In genomic region chr4:86032476-86033022, GRCh38 we compare ENCODE assay signal across 8 cellular contexts.
DNase-seq lines count a peak whose midpoint lies in the region; ATAC-seq, FAIRE-seq and TF ChIP-seq lines count a peak whose summit lies in the region.

No MANE protein-coding gene starts in this region.

- peaks cover 4% of the 10 kb centered on the region for H3K27me3 Mint-ChIP-seq in activated CD8-positive, alpha-beta T cell treated with anti-CD3 and anti-CD28 coated beads for 36 hours
- no peaks in the 10 kb centered on the region for H3K27me3 Mint-ChIP-seq in Calu3 (ENCODE audit: unreplicated experiment)

- WGBS in adrenal gland, 4 donors = 39 to 52% (median 48%) methylated on average over 3 to 4 of the region's 4 CpGs

- H3K4me3 ChIP-seq in adrenal gland = no peak overlapping the region
- H3K4me3 ChIP-seq in skeletal muscle tissue (ENCODE audit: low read length in 3 of 3) = peak overlapping the region in 2 of 3 donors; percentile 24 to 47

- ATAC-seq in activated CD8-positive, alpha-beta T cell treated with anti-CD3 and anti-CD28 coated beads for 36 hours = no peak
- ATAC-seq in HG03045 (IDR thresholded peaks at IDR 0.05; ENCODE audit: unreplicated experiment) = no peak

- no peaks in the 10 kb centered on the region for H3K4me1 Mint-ChIP-seq in activated CD8-positive, alpha-beta T cell treated with anti-CD3 and anti-CD28 coated beads for 36 hours (ENCODE audit: low read depth)
- no peaks in the 10 kb centered on the region for H3K4me1 Mint-ChIP-seq in Calu3 (ENCODE audit: low read depth, unreplicated experiment)

- POLR2A ChIA-PET in activated CD8-positive, alpha-beta T cell treated with anti-CD3 and anti-CD28 coated beads for 36 hours (lab: Charles Lee) = no interaction called here

- H3K36me3 ChIP-seq in adrenal gland (replicated peaks in 1 of 2) (no peaks in the 10 kb centered on the region), skeletal muscle tissue (ENCODE audit: control insufficient read depth in 3 of 3, insufficient read depth in 3 of 3, low read length in 3 of 3) (no peaks in the 10 kb centered on the region)

- peak; percentile 66 for FAIRE-seq in H54 (lab: Jason Lieb, UNC)

- CTCF ChIA-PET in activated CD8-positive, alpha-beta T cell treated with anti-CD3 and anti-CD28 coated beads for 36 hours (lab: Charles Lee) = interaction anchor here (1.1 kb wide), 1 partner anchor 12 kb away, joined by 6 read pairs; no protein-coding TSS in a partner anchor
- CTCF ChIA-PET in Calu3 (lab: Charles Lee) = no interaction called here

- H3K4me1 ChIP-seq in adrenal gland (replicated peaks in 1 of 2) = peaks cover 0 to 19% of the 10 kb centered on the region in 2 donors
- peaks cover 2 to 12% (median 7%) of the 10 kb centered on the region in 3 donors for H3K4me1 ChIP-seq in skeletal muscle tissue (ENCODE audit: control insufficient read depth in 3 of 3, insufficient read depth in 3 of 3, low read length in 3 of 3)

- no peak for TF ChIP-seq CTCF in adrenal gland (IDR thresholded peaks at IDR 0.05)
- no peak for TF ChIP-seq CTCF in activated CD8-positive, alpha-beta T cell treated with anti-CD3 and anti-CD28 coated beads for 36 hours (IDR thresholded peaks at IDR 0.05)
- TF ChIP-seq CTCF in Calu3 (IDR thresholded peaks at IDR 0.05; ENCODE audit: unreplicated experiment) = no peak

- H3K9me3 ChIP-seq in adrenal gland (replicated peaks in 1 of 3) (no peaks in the 10 kb centered on the region), skeletal muscle tissue (ENCODE audit: control insufficient read depth in 3 of 3, low read length in 3 of 3) (no peaks in the 10 kb centered on the region)

- peak overlapping the region; percentile 38 to 58 (median 51) for H3K9ac ChIP-seq in skeletal muscle tissue (ENCODE audit: low read depth in 1 of 3, low read length in 3 of 3)

- no TSS peak for BruUV-seq in Calu3 (replicated peaks; lab: Mats Ljungman, UMichigan)

- intact Hi-C loops in adrenal gland (cut with DNase I) (no loop called here), Calu3 (cut with micrococcal nuclease; ENCODE audit: unreplicated experiment) (no loop called here)
- intact Hi-C loops in activated CD8-positive, alpha-beta T cell treated with anti-CD3 and anti-CD28 coated beads for 36 hours (cut with micrococcal nuclease) = no loop called here

- H3K27me3 ChIP-seq in adrenal gland (no peaks in the 10 kb centered on the region), skeletal muscle tissue (ENCODE audit: control insufficient read depth in 3 of 3, insufficient read depth in 3 of 3, low read length in 3 of 3) (no peaks in the 10 kb centered on the region)

- peak overlapping the region in 4 of 5 donors; percentile 16 to 69 (median 32) for H3K27ac ChIP-seq in adrenal gland
- peak overlapping the region; percentile 83 for H3K27ac ChIP-seq in skeletal muscle tissue (ENCODE audit: low read depth, low read length)

- TF ChIP-seq POLR2A in H54 (IDR thresholded peaks at IDR 0.05; ENCODE audit: low read depth, low read length) = no peak
- no peak for TF ChIP-seq POLR2A in adrenal gland (IDR thresholded peaks at IDR 0.05)

- H3K36me3 Mint-ChIP-seq in activated CD8-positive, alpha-beta T cell treated with anti-CD3 and anti-CD28 coated beads for 36 hours (ENCODE audit: low read depth) = no peaks in the 10 kb centered on the region
- no peaks in the 10 kb centered on the region for H3K36me3 Mint-ChIP-seq in Calu3 (ENCODE audit: insufficient read depth, unreplicated experiment)

- H3K9me3 Mint-ChIP-seq in activated CD8-positive, alpha-beta T cell treated with anti-CD3 and anti-CD28 coated beads for 36 hours = no peaks in the 10 kb centered on the region
- no peaks in the 10 kb centered on the region for H3K9me3 Mint-ChIP-seq in Calu3 (ENCODE audit: low read depth, unreplicated experiment)

- DNase-seq in H54 (ENCODE audit: insufficient read length, low spot score) (no peak), adrenal gland (peak in 1 of 7 donors; percentile 57), glomerular visceral epithelial cell (ENCODE audit: extremely low spot score) (peak; percentile 78), Calu3 (no peak)
- no peak for DNase-seq in activated CD8-positive, alpha-beta T cell treated with anti-CD3 and anti-CD28 coated beads for 36 hours
- DNase-seq in activated CD4-positive, alpha-beta T cell treated with anti-CD3 and anti-CD28 coated beads, Interleukin-2, amount 50 U/mL, for 48 hours = no peak

- no peak overlapping the region for H3K4me3 Mint-ChIP-seq in activated CD8-positive, alpha-beta T cell treated with anti-CD3 and anti-CD28 coated beads for 36 hours
- no peak overlapping the region for H3K4me3 Mint-ChIP-seq in Calu3 (ENCODE audit: low read depth, unreplicated experiment)

- H3K27ac Mint-ChIP-seq in activated CD8-positive, alpha-beta T cell treated with anti-CD3 and anti-CD28 coated beads for 36 hours = no peak overlapping the region
- no peak overlapping the region for H3K27ac Mint-ChIP-seq in Calu3 (ENCODE audit: unreplicated experiment)

Comparison
In these comparisons a context has a peak if more than half of its experiments do, and no peak if none do; other contexts are left out.
1. H3K4me3 ChIP-seq: peak in skeletal muscle tissue (2 of 3); none in adrenal gland (0 of 4).